ENCODE assay signal across 31 cellular contexts in the genomic region with DNA sequence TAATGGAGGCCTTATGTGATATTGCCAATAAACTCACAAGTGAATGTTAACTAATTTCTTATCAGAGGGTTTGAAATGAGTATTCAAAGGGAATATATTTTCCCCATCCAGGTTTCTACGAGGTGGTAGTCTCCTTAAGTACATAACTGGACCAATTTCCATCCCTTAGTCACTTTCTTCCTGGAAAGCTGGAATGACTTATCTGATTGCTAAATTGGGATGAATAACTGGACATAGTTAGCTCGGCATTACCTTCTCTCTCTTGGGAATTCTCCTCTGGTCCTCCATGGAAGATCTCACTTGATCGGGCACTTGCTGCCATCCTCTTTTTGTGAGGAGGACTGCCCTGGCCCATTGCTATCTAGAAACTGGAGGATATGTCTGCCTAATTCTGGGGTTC.
"Had no signal": no experiment of that assay in that cellular context is flagged by ENCODE, and none has a peak within 500 bp of the region (broad histone marks: within the 10 kb centered on the region; RNA-seq: fewer than 3 reads in every experiment).

No MANE protein-coding gene starts in this region.

- H3K27ac ChIP-seq: ascending aorta, breast epithelium, coronary artery, dorsolateral prefrontal cortex, heart left ventricle had no signal

- H3K4me1 ChIP-seq: ascending aorta, breast epithelium, heart left ventricle had no signal

- H3K4me3 Mint-ChIP-seq: activated CD4-positive, alpha-beta memory T cell treated with anti-CD3 and anti-CD28 coated beads, Interleukin-2, amount 10 ng/mL, durations not matched to agents 7 days and 5 days; activated CD4-positive, alpha-beta T cell treated with anti-CD3 and anti-CD28 coated beads, Interleukin-2, amount 10 ng/mL, durations not matched to agents 7 days and 5 days; activated naive CD4-positive, alpha-beta T cell treated with anti-CD3 and anti-CD28 coated beads, Interleukin-2, amount 10 ng/mL, durations not matched to agents 7 days and 5 days; activated naive CD8-positive, alpha-beta T cell treated with anti-CD3 and anti-CD28 coated beads, Interleukin-2, amount 10 ng/mL, durations not matched to agents 7 days and 5 days; activated T-cell treated with anti-CD3 and anti-CD28 coated beads, Interleukin-2, amount 50 U/mL, for 24 hours; activated T-cell treated with anti-CD3 and anti-CD28 coated beads, Interleukin-2, amount 50 U/mL, for 72 hours; brain; central memory CD8-positive, alpha-beta T cell; dendritic cell treated with granulocyte-macrophage colony-stimulating factor and Interleukin-4, amounts not matched to agents 40 ng/mL and 50 ng/mL, for 4 days; endodermal cell; T-helper 17 cell; T-helper 2 cell treated with Interferon-gamma antibody and Interleukin-4, amounts not matched to agents 5 μg/mL and 100 μg/mL, for 36 hours had no signal

- H3K4me1 Mint-ChIP-seq: activated CD4-positive, alpha-beta memory T cell treated with anti-CD3 and anti-CD28 coated beads, Interleukin-2, amount 10 ng/mL, durations not matched to agents 7 days and 5 days; activated CD4-positive, alpha-beta T cell treated with anti-CD3 and anti-CD28 coated beads, Interleukin-2, amount 10 ng/mL, durations not matched to agents 7 days and 5 days; activated naive CD4-positive, alpha-beta T cell treated with anti-CD3 and anti-CD28 coated beads, Interleukin-2, amount 10 ng/mL, durations not matched to agents 7 days and 5 days; activated naive CD8-positive, alpha-beta T cell treated with anti-CD3 and anti-CD28 coated beads, Interleukin-2, amount 10 ng/mL, durations not matched to agents 7 days and 5 days; central memory CD8-positive, alpha-beta T cell; T-helper 17 cell had no signal

- H3K36me3 ChIP-seq: ascending aorta, breast epithelium, heart left ventricle had no signal

- H3K36me3 Mint-ChIP-seq: activated naive CD4-positive, alpha-beta T cell treated with anti-CD3 and anti-CD28 coated beads, Interleukin-2, amount 10 ng/mL, durations not matched to agents 7 days and 5 days; activated naive CD4-positive, alpha-beta T cell treated with anti-CD3 and anti-CD28 coated beads, Interleukin-2, amount 50 U/mL, for 72 hours; activated naive CD8-positive, alpha-beta T cell treated with anti-CD3 and anti-CD28 coated beads, Interleukin-2, amount 10 ng/mL, durations not matched to agents 7 days and 5 days; brain had no signal

- H3K9me3 ChIP-seq: ascending aorta, breast epithelium, esophagus muscularis mucosa, heart left ventricle had no signal

- H3K27ac Mint-ChIP-seq: activated CD4-positive, alpha-beta memory T cell treated with anti-CD3 and anti-CD28 coated beads, Interleukin-2, amount 10 ng/mL, durations not matched to agents 7 days and 5 days; activated CD4-positive, alpha-beta T cell treated with anti-CD3 and anti-CD28 coated beads, Interleukin-2, amount 10 ng/mL, durations not matched to agents 7 days and 5 days; activated naive CD4-positive, alpha-beta T cell treated with anti-CD3 and anti-CD28 coated beads, Interleukin-2, amount 10 ng/mL, durations not matched to agents 7 days and 5 days; activated naive CD4-positive, alpha-beta T cell treated with anti-CD3 and anti-CD28 coated beads, Interleukin-2, amount 50 U/mL, for 72 hours; activated naive CD8-positive, alpha-beta T cell treated with anti-CD3 and anti-CD28 coated beads, Interleukin-2, amount 10 ng/mL, durations not matched to agents 7 days and 5 days; activated T-cell treated with anti-CD3 and anti-CD28 coated beads, Interleukin-2, amount 50 U/mL, for 24 hours; activated T-cell treated with anti-CD3 and anti-CD28 coated beads, Interleukin-2, amount 50 U/mL, for 72 hours; brain; dendritic cell treated with granulocyte-macrophage colony-stimulating factor and Interleukin-4, amounts not matched to agents 40 ng/mL and 50 ng/mL, for 4 days; endodermal cell; T-helper 17 cell; T-helper 2 cell treated with Interferon-gamma antibody and Interleukin-4, amounts not matched to agents 5 μg/mL and 100 μg/mL, for 36 hours had no signal

- H3K4me3 ChIP-seq: ascending aorta, breast epithelium, coronary artery, dorsolateral prefrontal cortex, esophagus muscularis mucosa, heart left ventricle had no signal

- DNase-seq: activated CD4-positive, alpha-beta memory T cell treated with anti-CD3 and anti-CD28 coated beads, Interleukin-2, amount 10 ng/mL, durations not matched to agents 7 days and 5 days; activated CD4-positive, alpha-beta T cell treated with anti-CD3 and anti-CD28 coated beads for 4 hours; activated CD4-positive, alpha-beta T cell treated with anti-CD3 and anti-CD28 coated beads, Interleukin-2, amount 10 ng/mL, durations not matched to agents 7 days and 5 days; activated CD4-positive, alpha-beta T cell treated with anti-CD3 and anti-CD28 coated beads, Interleukin-2, amount 50 U/mL, for 4 hours; activated CD4-positive, CD25-positive, alpha-beta regulatory T cell; activated CD4-positive, CD25-positive, alpha-beta regulatory T cell treated with anti-CD3 and anti-CD28 coated beads, Interleukin-2, amount 50 U/mL, for 72 hours; activated CD8-positive, alpha-beta memory T cell treated with anti-CD3 and anti-CD28 coated beads, Interleukin-2, amount 50 U/mL, for 48 hours; activated gamma-delta T cell; activated naive CD4-positive, alpha-beta T cell; activated naive CD4-positive, alpha-beta T cell treated with anti-CD3 and anti-CD28 coated beads, Interleukin-2, amount 10 ng/mL, durations not matched to agents 7 days and 5 days; activated naive CD8-positive, alpha-beta T cell treated with anti-CD3 and anti-CD28 coated beads, Interleukin-2, amount 10 ng/mL, durations not matched to agents 7 days and 5 days; activated T-cell treated with anti-CD3 and anti-CD28 coated beads for 4 hours; activated T-cell treated with anti-CD3 and anti-CD28 coated beads, Interleukin-2, amount 50 U/mL, for 24 hours; activated T-cell treated with anti-CD3 and anti-CD28 coated beads, Interleukin-2, amount 50 U/mL, for 72 hours; dorsolateral prefrontal cortex; effector memory CD4-positive, alpha-beta T cell; endodermal cell; erythroblast; heart left ventricle; T-helper 1 cell; T-helper 17 cell; T1000 had no signal

- H3K27me3 Mint-ChIP-seq: activated CD4-positive, alpha-beta memory T cell treated with anti-CD3 and anti-CD28 coated beads, Interleukin-2, amount 10 ng/mL, durations not matched to agents 7 days and 5 days; activated CD4-positive, alpha-beta T cell treated with anti-CD3 and anti-CD28 coated beads, Interleukin-2, amount 10 ng/mL, durations not matched to agents 7 days and 5 days; activated naive CD4-positive, alpha-beta T cell treated with anti-CD3 and anti-CD28 coated beads, Interleukin-2, amount 10 ng/mL, durations not matched to agents 7 days and 5 days; activated naive CD8-positive, alpha-beta T cell treated with anti-CD3 and anti-CD28 coated beads, Interleukin-2, amount 10 ng/mL, durations not matched to agents 7 days and 5 days; activated T-cell treated with anti-CD3 and anti-CD28 coated beads, Interleukin-2, amount 50 U/mL, for 24 hours; central memory CD8-positive, alpha-beta T cell; dendritic cell treated with granulocyte-macrophage colony-stimulating factor and Interleukin-4, amounts not matched to agents 40 ng/mL and 50 ng/mL, for 4 days; T-helper 17 cell had no signal

- H3K9me3 Mint-ChIP-seq: activated CD4-positive, alpha-beta T cell treated with anti-CD3 and anti-CD28 coated beads, Interleukin-2, amount 10 ng/mL, durations not matched to agents 7 days and 5 days; activated naive CD8-positive, alpha-beta T cell treated with anti-CD3 and anti-CD28 coated beads, Interleukin-2, amount 10 ng/mL, durations not matched to agents 7 days and 5 days; brain; dendritic cell treated with granulocyte-macrophage colony-stimulating factor and Interleukin-4, amounts not matched to agents 40 ng/mL and 50 ng/mL, for 4 days; endodermal cell; T-helper 2 cell treated with Interferon-gamma antibody and Interleukin-4, amounts not matched to agents 5 μg/mL and 100 μg/mL, for 36 hours had no signal

- H3K27me3 ChIP-seq: ascending aorta, breast epithelium, esophagus muscularis mucosa, heart left ventricle had no signal

- ATAC-seq: activated naive CD4-positive, alpha-beta T cell treated with anti-CD3 and anti-CD28 coated beads, Interleukin-2, amount 50 U/mL, for 72 hours; activated T-cell treated with anti-CD3 and anti-CD28 coated beads, Interleukin-2, amount 50 U/mL, for 72 hours; heart left ventricle; T-helper 17 cell had no signal
